ENCODE assay signal across 19 cellular contexts in the genomic region with DNA sequence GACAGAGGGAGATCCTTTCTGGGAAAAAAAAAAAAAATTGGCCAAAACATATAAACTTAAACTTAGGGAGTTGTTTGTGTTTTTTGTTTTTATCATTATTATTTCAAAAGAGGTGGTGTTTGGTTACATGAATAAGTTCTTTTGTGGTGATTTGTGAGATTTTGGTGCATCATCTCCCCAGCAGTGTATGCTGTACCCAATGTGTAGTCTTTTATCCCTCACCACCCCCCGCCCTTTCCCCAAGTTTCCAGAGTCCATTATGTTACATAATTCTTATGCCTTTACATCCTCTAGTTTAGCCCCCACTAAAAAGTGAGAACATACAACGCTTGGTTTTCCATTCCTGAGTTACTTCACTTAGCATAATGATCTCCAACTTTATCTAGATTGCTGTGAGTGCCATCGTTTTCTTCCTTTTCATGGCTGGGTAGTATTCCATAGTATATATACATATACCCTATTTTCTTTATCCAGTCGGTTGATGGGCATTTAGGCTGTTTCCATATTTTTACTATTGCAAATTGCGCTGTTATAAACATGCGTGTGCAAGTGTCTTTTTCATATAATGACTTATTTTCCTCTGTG.
A peak's percentile ranks its signal among the peaks of the same experiment; 100 is the strongest.
DNase-seq lines count a peak whose midpoint lies in the region; ATAC-seq and TF ChIP-seq lines count a peak whose summit lies in the region.
"Had no signal": no experiment of that assay in that cellular context is flagged by ENCODE, and none has a peak within 500 bp of the region (broad histone marks: within the 10 kb centered on the region; RNA-seq: fewer than 3 reads in every experiment).

No MANE protein-coding gene starts in this region.

- H3K36me3 ChIP-seq in HEK293 (ENCODE audit: control insufficient read depth in 2 of 2, insufficient read depth in 1 of 2, low read length in 2 of 2), result no peaks in the 10 kb centered on the region; a peak in 1 of 3 replicates
- H3K36me3 ChIP-seq: Peyer's patch, SJSA1 had no signal

- peak; percentile 42 for ATAC-seq in activated CD8-positive, alpha-beta T cell treated with anti-CD3 and anti-CD28 coated beads for 36 hours
- ATAC-seq in stimulated activated effector memory CD8-positive, alpha-beta T cell treated with anti-CD3 and anti-CD28 coated beads, Interleukin-12 subunit alpha, Interleukin-12 subunit beta, amount 100 ng/mL, for 72 hours, result peak; percentile 53

- H3K27ac Mint-ChIP-seq in activated naive CD4-positive, alpha-beta T cell treated with anti-CD3 and anti-CD28 coated beads, Interleukin-2, amount 10 ng/mL, durations not matched to agents 7 days and 5 days, result no peak overlapping the region
- H3K27ac Mint-ChIP-seq in activated CD8-positive, alpha-beta T cell treated with anti-CD3 and anti-CD28 coated beads for 36 hours, result no peak overlapping the region
- H3K27ac Mint-ChIP-seq in stimulated activated effector memory CD8-positive, alpha-beta T cell treated with anti-CD3 and anti-CD28 coated beads, Interleukin-12 subunit alpha, Interleukin-12 subunit beta, amount 100 ng/mL, for 72 hours, result no peak overlapping the region
- H3K27ac Mint-ChIP-seq: H9 had no signal

- intact Hi-C loops in activated CD8-positive, alpha-beta T cell treated with anti-CD3 and anti-CD28 coated beads for 36 hours (cut with micrococcal nuclease), result no loop called here

- POLR2A ChIA-PET in HEK293 (lab: Yijun Ruan, JAX), result no interaction called here
- POLR2A ChIA-PET in activated CD8-positive, alpha-beta T cell treated with anti-CD3 and anti-CD28 coated beads for 36 hours (lab: Charles Lee), result no interaction called here

- no peak overlapping the region for H3K4me3 ChIP-seq in HEK293 (ENCODE audit: low read depth, low read length)
- H3K4me3 ChIP-seq: Peyer's patch, SJSA1 had no signal

- CTCF ChIA-PET in activated naive CD4-positive, alpha-beta T cell treated with anti-CD3 and anti-CD28 coated beads, Interleukin-2, amount 10 ng/mL, durations not matched to agents 7 days and 5 days (lab: Charles Lee), result interaction anchor here (0.6 kb wide), 1 partner anchor 223 kb away, joined by 3 read pairs; no protein-coding TSS in a partner anchor
- CTCF ChIA-PET in HEK293 (lab: Yijun Ruan, JAX), result interaction anchor here (1.2 kb wide), 1 partner anchor 9 kb away, joined by 7 read pairs; no protein-coding TSS in a partner anchor
- CTCF ChIA-PET in activated CD8-positive, alpha-beta T cell treated with anti-CD3 and anti-CD28 coated beads for 36 hours (lab: Charles Lee), result interaction anchor here (2.0 kb wide), 1 partner anchor 82 kb away, joined by 5 read pairs; no protein-coding TSS in a partner anchor

- no peak overlapping the region for H3K4me3 Mint-ChIP-seq in activated naive CD4-positive, alpha-beta T cell treated with anti-CD3 and anti-CD28 coated beads, Interleukin-2, amount 10 ng/mL, durations not matched to agents 7 days and 5 days
- no peak overlapping the region for H3K4me3 Mint-ChIP-seq in activated CD8-positive, alpha-beta T cell treated with anti-CD3 and anti-CD28 coated beads for 36 hours
- no peak overlapping the region for H3K4me3 Mint-ChIP-seq in stimulated activated effector memory CD8-positive, alpha-beta T cell treated with anti-CD3 and anti-CD28 coated beads, Interleukin-12 subunit alpha, Interleukin-12 subunit beta, amount 100 ng/mL, for 72 hours
- H3K4me3 Mint-ChIP-seq: H9 had no signal

- no peaks in the 10 kb centered on the region for H3K4me1 Mint-ChIP-seq in activated naive CD4-positive, alpha-beta T cell treated with anti-CD3 and anti-CD28 coated beads, Interleukin-2, amount 10 ng/mL, durations not matched to agents 7 days and 5 days
- no peaks in the 10 kb centered on the region for H3K4me1 Mint-ChIP-seq in activated CD8-positive, alpha-beta T cell treated with anti-CD3 and anti-CD28 coated beads for 36 hours (ENCODE audit: low read depth)
- no peaks in the 10 kb centered on the region for H3K4me1 Mint-ChIP-seq in stimulated activated effector memory CD8-positive, alpha-beta T cell treated with anti-CD3 and anti-CD28 coated beads, Interleukin-12 subunit alpha, Interleukin-12 subunit beta, amount 100 ng/mL, for 72 hours
- H3K4me1 Mint-ChIP-seq: H9 had no signal

- DNase-seq in activated naive CD4-positive, alpha-beta T cell treated with anti-CD3 and anti-CD28 coated beads, Interleukin-2, amount 10 ng/mL, durations not matched to agents 7 days and 5 days, result peak; percentile 40
- no peak for DNase-seq in activated naive CD4-positive, alpha-beta T cell treated with anti-CD3 and anti-CD28 coated beads, Interleukin-2, amount 50 U/mL, for 16 hours
- DNase-seq in activated CD8-positive, alpha-beta T cell treated with anti-CD3 and anti-CD28 coated beads for 36 hours, result peak; percentile 27
- DNase-seq in stimulated activated effector memory CD8-positive, alpha-beta T cell treated with anti-CD3 and anti-CD28 coated beads, Interleukin-12 subunit alpha, Interleukin-12 subunit beta, amount 100 ng/mL, for 72 hours (ENCODE audit: low spot score in 2 of 2), result no peak
- DNase-seq in inferior parietal cortex (ENCODE audit: extremely low spot score), result no peak
- no peak for DNase-seq in GF-D8 (lab: John Stamatoyannopoulos, UW)
- DNase-seq: COR-L47, DMS 273 treated with DMSO at 0.1 percent for 48 hours, DND-41, H9, NCI-H1092, NCI-H1436 treated with DMSO at 0.1 percent for 48 hours, NCI-H2029, NCI-H2171 treated with DMSO at 0.1 percent for 48 hours, NCI-H446 treated with DMSO at 0.1 percent for 48 hours, NCI-H69, Peyer's patch had no signal

- no peaks in the 10 kb centered on the region for H3K9me3 Mint-ChIP-seq in activated naive CD4-positive, alpha-beta T cell treated with anti-CD3 and anti-CD28 coated beads, Interleukin-2, amount 10 ng/mL, durations not matched to agents 7 days and 5 days
- H3K9me3 Mint-ChIP-seq in activated CD8-positive, alpha-beta T cell treated with anti-CD3 and anti-CD28 coated beads for 36 hours, result no peaks in the 10 kb centered on the region
- H3K9me3 Mint-ChIP-seq in stimulated activated effector memory CD8-positive, alpha-beta T cell treated with anti-CD3 and anti-CD28 coated beads, Interleukin-12 subunit alpha, Interleukin-12 subunit beta, amount 100 ng/mL, for 72 hours, result no peaks in the 10 kb centered on the region
- H3K9me3 Mint-ChIP-seq: H9 had no signal

- H3K27me3 Mint-ChIP-seq in activated naive CD4-positive, alpha-beta T cell treated with anti-CD3 and anti-CD28 coated beads, Interleukin-2, amount 10 ng/mL, durations not matched to agents 7 days and 5 days, result peaks cover 2% of the 10 kb centered on the region
- H3K27me3 Mint-ChIP-seq in activated CD8-positive, alpha-beta T cell treated with anti-CD3 and anti-CD28 coated beads for 36 hours, result no peaks in the 10 kb centered on the region

- no peaks in the 10 kb centered on the region for H3K36me3 Mint-ChIP-seq in activated naive CD4-positive, alpha-beta T cell treated with anti-CD3 and anti-CD28 coated beads, Interleukin-2, amount 10 ng/mL, durations not matched to agents 7 days and 5 days
- H3K36me3 Mint-ChIP-seq in activated CD8-positive, alpha-beta T cell treated with anti-CD3 and anti-CD28 coated beads for 36 hours (ENCODE audit: low read depth), result no peaks in the 10 kb centered on the region
- no peaks in the 10 kb centered on the region for H3K36me3 Mint-ChIP-seq in stimulated activated effector memory CD8-positive, alpha-beta T cell treated with anti-CD3 and anti-CD28 coated beads, Interleukin-12 subunit alpha, Interleukin-12 subunit beta, amount 100 ng/mL, for 72 hours

- no peaks in the 10 kb centered on the region for H3K9me3 ChIP-seq in HEK293 (ENCODE audit: control insufficient read depth, insufficient read depth, low read depth, low read length)
- H3K9me3 ChIP-seq: Peyer's patch, SJSA1 had no signal

- H3K27ac ChIP-seq in HEK293 (ENCODE audit: extremely low read depth, low read depth, low read length), result no peak overlapping the region
- H3K27ac ChIP-seq: Peyer's patch, SJSA1 had no signal

- TF ChIP-seq CTCF in HEK293 (tag by site-specific recombination; IDR thresholded peaks at IDR 0.05), result no peak
- no peak for TF ChIP-seq CTCF in activated CD8-positive, alpha-beta T cell treated with anti-CD3 and anti-CD28 coated beads for 36 hours (IDR thresholded peaks at IDR 0.05)

- no peaks in the 10 kb centered on the region for H3K4me1 ChIP-seq in HEK293 (ENCODE audit: control insufficient read depth, insufficient read depth, low read length)
- H3K4me1 ChIP-seq: Peyer's patch, SJSA1 had no signal

TF ChIP-seq in HEK293, 187 proteins besides CTCF, POLR2A, EP300 and RAD21:
- no peak for TF ChIP-seq ZNF155 (tag by site-specific recombination; IDR thresholded peaks at IDR 0.05)
- peak; percentile 71 for TF ChIP-seq ZNF146 (tag by site-specific recombination; IDR thresholded peaks at IDR 0.05)
- TF ChIP-seq, protein P1, sequence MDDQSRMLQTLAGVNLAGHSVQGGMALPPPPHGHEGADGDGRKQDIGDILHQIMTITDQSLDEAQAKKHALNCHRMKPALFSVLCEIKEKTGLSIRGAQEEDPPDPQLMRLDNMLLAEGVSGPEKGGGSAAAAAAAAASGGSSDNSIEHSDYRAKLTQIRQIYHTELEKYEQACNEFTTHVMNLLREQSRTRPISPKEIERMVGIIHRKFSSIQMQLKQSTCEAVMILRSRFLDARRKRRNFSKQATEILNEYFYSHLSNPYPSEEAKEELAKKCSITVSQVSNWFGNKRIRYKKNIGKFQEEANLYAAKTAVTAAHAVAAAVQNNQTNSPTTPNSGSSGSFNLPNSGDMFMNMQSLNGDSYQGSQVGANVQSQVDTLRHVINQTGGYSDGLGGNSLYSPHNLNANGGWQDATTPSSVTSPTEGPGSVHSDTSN (CRISPR knock-in tag; IDR thresholded peaks at IDR 0.05), result no peak
- TF ChIP-seq, protein P2, sequence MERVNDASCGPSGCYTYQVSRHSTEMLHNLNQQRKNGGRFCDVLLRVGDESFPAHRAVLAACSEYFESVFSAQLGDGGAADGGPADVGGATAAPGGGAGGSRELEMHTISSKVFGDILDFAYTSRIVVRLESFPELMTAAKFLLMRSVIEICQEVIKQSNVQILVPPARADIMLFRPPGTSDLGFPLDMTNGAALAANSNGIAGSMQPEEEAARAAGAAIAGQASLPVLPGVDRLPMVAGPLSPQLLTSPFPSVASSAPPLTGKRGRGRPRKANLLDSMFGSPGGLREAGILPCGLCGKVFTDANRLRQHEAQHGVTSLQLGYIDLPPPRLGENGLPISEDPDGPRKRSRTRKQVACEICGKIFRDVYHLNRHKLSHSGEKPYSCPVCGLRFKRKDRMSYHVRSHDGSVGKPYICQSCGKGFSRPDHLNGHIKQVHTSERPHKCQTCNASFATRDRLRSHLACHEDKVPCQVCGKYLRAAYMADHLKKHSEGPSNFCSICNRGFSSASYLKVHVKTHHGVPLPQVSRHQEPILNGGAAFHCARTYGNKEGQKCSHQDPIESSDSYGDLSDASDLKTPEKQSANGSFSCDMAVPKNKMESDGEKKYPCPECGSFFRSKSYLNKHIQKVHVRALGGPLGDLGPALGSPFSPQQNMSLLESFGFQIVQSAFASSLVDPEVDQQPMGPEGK (tag by site-specific recombination; IDR thresholded peaks at IDR 0.05), result no peak

Comparison
In these comparisons a context has a peak if more than half of its experiments do, and no peak if none do; other contexts are left out.
1. DNase-seq: peak in activated naive CD4-positive, alpha-beta T cell treated with anti-CD3 and anti-CD28 coated beads, Interleukin-2, amount 10 ng/mL, durations not matched to agents 7 days and 5 days (single experiment) and activated CD8-positive, alpha-beta T cell treated with anti-CD3 and anti-CD28 coated beads for 36 hours (single experiment); none in activated naive CD4-positive, alpha-beta T cell treated with anti-CD3 and anti-CD28 coated beads, Interleukin-2, amount 50 U/mL, for 16 hours (single experiment), stimulated activated effector memory CD8-positive, alpha-beta T cell treated with anti-CD3 and anti-CD28 coated beads, Interleukin-12 subunit alpha, Interleukin-12 subunit beta, amount 100 ng/mL, for 72 hours (0 of 2), inferior parietal cortex (single experiment) and GF-D8 (single experiment).